In the genomic region with DNA sequence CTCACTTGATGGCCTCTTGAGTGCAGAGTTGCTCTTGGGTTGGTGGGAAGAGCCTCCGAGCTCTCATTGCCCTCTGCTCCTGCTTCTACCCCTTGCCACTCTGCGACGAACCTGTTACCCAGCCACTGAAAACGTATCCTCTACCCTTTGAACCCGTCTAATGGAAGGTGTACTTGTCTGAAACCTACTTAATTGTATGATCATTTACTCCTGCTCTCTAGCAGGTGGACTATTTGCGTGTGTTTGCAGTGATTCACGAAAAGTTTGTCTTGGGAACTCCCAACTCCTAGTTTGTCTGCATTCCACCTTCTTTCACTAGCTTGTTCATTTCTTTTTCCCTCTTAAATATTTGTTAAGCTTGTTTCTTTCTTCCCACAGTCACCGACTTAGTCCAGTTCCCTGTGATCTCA, we compare ENCODE assay signal across 8 cellular contexts. TPM values are rescaled to one million over a fixed set of nuclear protein-coding genes. Genes with fewer than 3 reads are reported as not detected.
DNase-seq lines count a peak whose midpoint lies in the region; ATAC-seq and TF ChIP-seq lines count a peak whose summit lies in the region.

No MANE protein-coding gene starts in this region.

- TF ChIP-seq CTCF in mammary epithelial cell (conservative IDR thresholded peaks at IDR 0.05 in 1 of 2, IDR thresholded peaks at IDR 0.05 in 1 of 2; ENCODE audit: extremely low read depth in 1 of 2, insufficient read depth in 1 of 2, low read depth in 1 of 2, low read length in 2 of 2) (no peak), lower lobe of right lung (IDR thresholded peaks at IDR 0.05) (no peak), upper lobe of left lung (IDR thresholded peaks at IDR 0.05) (no peak)

- BruUV-seq in mammary epithelial cell (replicated peaks; lab: Mats Ljungman, UMichigan): no TSS peak

- no peak for TF ChIP-seq POLR2A in upper lobe of left lung (IDR thresholded peaks at IDR 0.05)

- H3K4me3 ChIP-seq in HUES64 (ENCODE audit: low read length) (peak overlapping the region; percentile 87), mammary epithelial cell (replicated peaks in 1 of 3; ENCODE audit: insufficient read depth in 1 of 3, low read depth in 2 of 3, low read length in 3 of 3) (peak overlapping the region; percentile 76 to 96 (median 90)), lower lobe of right lung (peak overlapping the region; percentile 75), upper lobe of left lung (peak overlapping the region; percentile 67 to 78 (median 74))

- ATAC-seq in lower lobe of right lung (peak; percentile 33 to 37), upper lobe of left lung (ENCODE audit: low FRiP score in 2 of 2) (peak; percentile 3 to 53)

- H3K9ac ChIP-seq in HUES64 (ENCODE audit: low read depth, low read length) (peak overlapping the region; percentile 54), mammary epithelial cell (ENCODE audit: insufficient read depth, low read length) (peak overlapping the region; percentile 40)

- H3K79me2 ChIP-seq in mammary epithelial cell (ENCODE audit: insufficient read depth, low read length): peaks cover 45% of the 10 kb centered on the region

- intact Hi-C loops in mammary epithelial cell (cut with micrococcal nuclease) (loop anchor here (1.0 to 5.0 kb wide), 5 partner anchors 13 to 69 kb away; no protein-coding TSS in a partner anchor), lower lobe of right lung (cut with DNase I) (no loop called here)

- H3K27me3 Mint-ChIP-seq in activated CD4-positive, alpha-beta T cell treated with anti-CD3 and anti-CD28 coated beads, Interleukin-2, amount 10 ng/mL, durations not matched to agents 7 days and 5 days: no peaks in the 10 kb centered on the region

- no peak overlapping the region for H3K27ac ChIP-seq in HUES64 (ENCODE audit: low read depth, low read length)
- peak overlapping the region; percentile 27 for H3K27ac ChIP-seq in mammary epithelial cell (ENCODE audit: insufficient read depth, low read depth, low read length)
- peak overlapping the region; percentile 80 for H3K27ac ChIP-seq in lower lobe of right lung
- peak overlapping the region; percentile 70 to 88 (median 84) for H3K27ac ChIP-seq in upper lobe of left lung

- peaks cover 3% of the 10 kb centered on the region for H3K9me3 Mint-ChIP-seq in activated CD4-positive, alpha-beta T cell treated with anti-CD3 and anti-CD28 coated beads, Interleukin-2, amount 10 ng/mL, durations not matched to agents 7 days and 5 days

- H3K36me3 ChIP-seq in HUES64 (ENCODE audit: insufficient read depth, low read length): peaks cover 24% of the 10 kb centered on the region
- peaks cover 4% of the 10 kb centered on the region for H3K36me3 ChIP-seq in mammary epithelial cell (ENCODE audit: insufficient read depth, low read length)
- peaks cover 23% of the 10 kb centered on the region for H3K36me3 ChIP-seq in lower lobe of right lung
- H3K36me3 ChIP-seq in upper lobe of left lung: peaks cover 0 to 21% (median 6%) of the 10 kb centered on the region in 4 donors

- H3K36me3 Mint-ChIP-seq in activated CD4-positive, alpha-beta T cell treated with anti-CD3 and anti-CD28 coated beads, Interleukin-2, amount 10 ng/mL, durations not matched to agents 7 days and 5 days (ENCODE audit: low read depth): peaks cover 47% of the 10 kb centered on the region

- POLR2A ChIA-PET in activated CD4-positive, alpha-beta T cell treated with anti-CD3 and anti-CD28 coated beads, Interleukin-2, amount 10 ng/mL, durations not matched to agents 7 days and 5 days (lab: Charles Lee): interaction anchor here (0.5 kb wide), 1 partner anchor 20 kb away, joined by 4 read pairs; no protein-coding TSS in a partner anchor

- CTCF ChIA-PET in activated CD4-positive, alpha-beta T cell treated with anti-CD3 and anti-CD28 coated beads, Interleukin-2, amount 10 ng/mL, durations not matched to agents 7 days and 5 days (lab: Charles Lee): interaction anchor here (1.1 to 1.3 kb wide), 2 partner anchors 24 to 531 kb away, joined by 3 to 4 read pairs; partner anchors contain the start of gene DBF4
- CTCF ChIA-PET in mammary epithelial cell (lab: Charles Lee; ENCODE audit: low non-redundant PET): no interaction called here

- in situ Hi-C loops in mammary epithelial cell (cut with MboI; ENCODE audit: low sequenced_read_pairs in 2 of 2): no loop called here

- dilution Hi-C loops in mammary epithelial cell (cut with HindIII; ENCODE audit: low sequenced_read_pairs): no loop called here

- H3K9me3 ChIP-seq in HUES64 (ENCODE audit: insufficient read depth, low read depth, low read length): peaks cover 9% of the 10 kb centered on the region; the same call in 1 of the 2 replicates
- no peaks in the 10 kb centered on the region for H3K9me3 ChIP-seq in mammary epithelial cell (replicated peaks; ENCODE audit: insufficient read depth, low read length)
- H3K9me3 ChIP-seq in lower lobe of right lung: no peaks in the 10 kb centered on the region
- no peaks in the 10 kb centered on the region for H3K9me3 ChIP-seq in upper lobe of left lung

- no peak for TF ChIP-seq EP300 in upper lobe of left lung (IDR thresholded peaks at IDR 0.05)

- no peaks in the 10 kb centered on the region for H4K20me1 ChIP-seq in mammary epithelial cell (ENCODE audit: insufficient read depth, low read length)

- peaks cover 53% of the 10 kb centered on the region for H3K4me1 Mint-ChIP-seq in activated CD4-positive, alpha-beta T cell treated with anti-CD3 and anti-CD28 coated beads, Interleukin-2, amount 10 ng/mL, durations not matched to agents 7 days and 5 days

- peak overlapping the region; percentile 94 for H3K4me2 ChIP-seq in mammary epithelial cell (ENCODE audit: insufficient read depth, low read depth, low read length)

- H3K27ac Mint-ChIP-seq in activated CD4-positive, alpha-beta T cell treated with anti-CD3 and anti-CD28 coated beads, Interleukin-2, amount 10 ng/mL, durations not matched to agents 7 days and 5 days: peak overlapping the region; percentile 95

- no peak for DNase-seq in activated CD4-positive, alpha-beta T cell treated with anti-CD3 and anti-CD28 coated beads, Interleukin-2, amount 10 ng/mL, durations not matched to agents 7 days and 5 days
- DNase-seq in activated CD4-positive, alpha-beta T cell treated with anti-CD3 and anti-CD28 coated beads, Interleukin-2, amount 50 U/mL, for 1 hour: no peak
- DNase-seq in mammary epithelial cell (peak; percentile 41), lower lobe of right lung (no peak), upper lobe of left lung (peak in 1 of 2 donors; percentile 21), UCSD-AML1 (lab: John Stamatoyannopoulos, UW; ENCODE audit: unreplicated experiment) (no peak), DMS114 treated with DMSO at 0.1 percent for 48 hours (lab: John Stamatoyannopoulos, UW; ENCODE audit: unreplicated experiment) (no peak)

- 0 out of 2 replicates have a peak, but pooled peaks cover 4% of the 10 kb centered on the region for H3K27me3 ChIP-seq in HUES64 (ENCODE audit: insufficient read depth, low read length)
- H3K27me3 ChIP-seq in mammary epithelial cell (ENCODE audit: insufficient read depth, low read length): no peaks in the 10 kb centered on the region
- H3K27me3 ChIP-seq in lower lobe of right lung (ENCODE audit: low read depth): no peaks in the 10 kb centered on the region
- no peaks in the 10 kb centered on the region for H3K27me3 ChIP-seq in upper lobe of left lung

- H2AFZ ChIP-seq in mammary epithelial cell (ENCODE audit: low read depth, low read length): peak overlapping the region; percentile 92

- 57% methylated on average over 8 of the region's 8 CpGs for WGBS in HUES64
- WGBS in mammary epithelial cell (ENCODE audit: low coverage, missing lambda C conversion rate): 3% methylated on average over 8 of the region's 8 CpGs
- 12 to 14% methylated on average over 7 to 8 of the region's 8 CpGs for WGBS in upper lobe of left lung, 2 donors

- H3K4me1 ChIP-seq in HUES64 (ENCODE audit: insufficient read depth, low read length): peaks cover 22% of the 10 kb centered on the region
- H3K4me1 ChIP-seq in mammary epithelial cell (ENCODE audit: insufficient read depth, low read length): peaks cover 35% of the 10 kb centered on the region
- H3K4me1 ChIP-seq in lower lobe of right lung: peaks cover 29% of the 10 kb centered on the region
- peaks cover 0 to 22% (median 14%) of the 10 kb centered on the region in 4 donors for H3K4me1 ChIP-seq in upper lobe of left lung

- peak overlapping the region; percentile 85 for H3K4me3 Mint-ChIP-seq in activated CD4-positive, alpha-beta T cell treated with anti-CD3 and anti-CD28 coated beads, Interleukin-2, amount 10 ng/mL, durations not matched to agents 7 days and 5 days

RNA-seq across cellular contexts. Expression of gene CROT, which starts 0.5 kb away (rescaled TPM):
- total RNA-seq in activated CD4-positive, alpha-beta T cell treated with anti-CD3 and anti-CD28 coated beads, Interleukin-2, amount 10 ng/mL, durations not matched to agents 7 days and 5 days: 10 to 100 TPM; 12.9 to 14.2 TPM
- 4.7 TPM for polyA plus RNA-seq in HUES64 (2013, experiment 1 of 2)
- polyA plus RNA-seq in HUES64 (2013, experiment 2 of 2): 5.7 TPM
- total RNA-seq in mammary epithelial cell: 10 to 100 TPM; 15.9 to 34.0 TPM
- 11.2 TPM for polyA plus RNA-seq in mammary epithelial cell
- 10.3 TPM for polyA minus RNA-seq in mammary epithelial cell
- total RNA-seq in lower lobe of right lung: 9.5 TPM
- 10 to 100 TPM in 1 of 6 donors, 1 to 10 TPM in 5; 2.9 to 16.6 (median 8.6) TPM for total RNA-seq in upper lobe of left lung
